Comparison of ENCODE assay signal across 18 cellular contexts in the genomic region with DNA sequence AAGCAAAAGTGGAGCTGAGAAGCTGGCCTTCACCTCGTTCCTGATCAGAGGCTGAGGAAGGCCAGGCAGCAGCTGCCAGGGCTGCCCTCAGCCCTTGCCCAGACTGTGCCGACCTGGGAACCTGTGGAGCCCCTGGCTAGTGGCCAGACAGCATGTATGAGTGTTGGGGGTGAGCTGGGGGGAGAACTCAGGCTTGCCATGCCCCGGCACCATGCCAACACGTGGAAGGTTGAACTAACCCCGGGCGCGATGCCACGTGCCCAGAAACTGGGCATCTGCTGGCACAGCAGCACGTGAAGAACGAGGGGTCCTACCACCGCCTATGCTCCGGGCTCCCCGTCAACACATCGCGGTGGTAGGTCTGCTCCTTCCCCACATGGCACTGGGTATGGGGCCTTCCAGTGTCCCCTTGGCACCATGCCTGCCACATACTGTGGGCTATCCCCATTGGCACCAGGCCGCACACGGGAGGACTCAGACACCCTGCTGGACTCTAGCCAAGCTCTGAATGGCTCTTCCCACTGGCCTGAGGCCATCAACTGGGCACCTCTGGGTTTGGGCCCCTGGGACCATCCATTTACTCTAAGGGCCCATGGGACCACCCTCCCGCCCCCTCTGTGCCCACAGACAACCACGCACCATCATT.
A peak's percentile ranks its signal among the peaks of the same experiment; 100 is the strongest.
DNase-seq lines count a peak whose midpoint lies in the region; ATAC-seq, FAIRE-seq and TF ChIP-seq lines count a peak whose summit lies in the region.
"Had no signal": no experiment of that assay in that cellular context is flagged by ENCODE, and none has a peak within 500 bp of the region (broad histone marks: within the 10 kb centered on the region; RNA-seq: fewer than 3 reads in every experiment).

No MANE protein-coding gene starts in this region.

- H3K4me3 ChIP-seq in body of pancreas (no peak overlapping the region), lower lobe of right lung (no peak overlapping the region)
- H3K4me3 ChIP-seq: tibial nerve had no signal

- no peaks in the 10 kb centered on the region for H3K9me3 Mint-ChIP-seq in T-cell
- H3K9me3 Mint-ChIP-seq: activated naive CD4-positive, alpha-beta T cell treated with anti-CD3 and anti-CD28 coated beads, Interleukin-2, amount 50 U/mL, for 24 hours; neural crest cell had no signal

- H3K4me1 ChIP-seq in body of pancreas = peaks cover 54% of the 10 kb centered on the region
- H3K4me1 ChIP-seq in lower lobe of right lung = peaks cover 30% of the 10 kb centered on the region

- H3K27ac Mint-ChIP-seq in T-cell = no peak overlapping the region
- H3K27ac Mint-ChIP-seq: activated naive CD4-positive, alpha-beta T cell treated with anti-CD3 and anti-CD28 coated beads, Interleukin-2, amount 50 U/mL, for 24 hours had no signal

- H3K27ac ChIP-seq in body of pancreas (peak overlapping the region in 3 of 4 donors; percentile 85 to 92 (median 88)), lower lobe of right lung (peak overlapping the region; percentile 90)
- H3K27ac ChIP-seq: tibial nerve had no signal

- CTCF ChIA-PET in T-cell (lab: Charles Lee) = no interaction called here

- DNase-seq in COLO668 (lab: John Stamatoyannopoulos, UW; ENCODE audit: unreplicated experiment) = peak; percentile 40
- peak; percentile 87 for DNase-seq in NCI-H1105 treated with DMSO at 0.1 percent for 48 hours (lab: John Stamatoyannopoulos, UW)
- peak; percentile 52 to 79 (median 66) for DNase-seq in body of pancreas
- no peak for DNase-seq in lower lobe of right lung
- DNase-seq in dedifferentiated amniotic fluid mesenchymal stem cell (ENCODE audit: extremely low spot score) = no peak
- DNase-seq in GM12892 (ENCODE audit: insufficient read length) = no peak
- no peak for DNase-seq in T-cell
- DNase-seq in cerebellar cortex (ENCODE audit: low spot score) = no peak
- DNase-seq: activated CD4-positive, CD25-positive, alpha-beta regulatory T cell treated with anti-CD3 and anti-CD28 coated beads, Interleukin-2, amount 50 U/mL, for 72 hours; activated CD8-positive, alpha-beta memory T cell treated with anti-CD3 and anti-CD28 coated beads, Interleukin-2, amount 50 U/mL, for 4 hours; Calu3; effector memory CD4-positive, alpha-beta T cell; stimulated activated CD4-positive, alpha-beta T cell treated with anti-CD3 and anti-CD28 coated beads, Interleukin-4, amount 100 ng/mL, for 1 hour; T-helper 1 cell had no signal

- peaks cover 0 to 4% of the 10 kb centered on the region in 2 donors for H3K27me3 Mint-ChIP-seq in T-cell
- H3K27me3 Mint-ChIP-seq: activated naive CD4-positive, alpha-beta T cell treated with anti-CD3 and anti-CD28 coated beads, Interleukin-2, amount 50 U/mL, for 24 hours had no signal

- intact Hi-C loops in body of pancreas (cut with DNase I) (no loop called here), lower lobe of right lung (cut with DNase I) (no loop called here)

- H3K36me3 ChIP-seq in body of pancreas (replicated peaks in 1 of 2; ENCODE audit: insufficient read depth in 1 of 2, low read depth in 2 of 2) (no peaks in the 10 kb centered on the region), lower lobe of right lung (no peaks in the 10 kb centered on the region)
- H3K36me3 ChIP-seq: tibial nerve had no signal

- no peaks in the 10 kb centered on the region for H3K9me3 ChIP-seq in body of pancreas
- H3K9me3 ChIP-seq in lower lobe of right lung = no peaks in the 10 kb centered on the region
- H3K9me3 ChIP-seq: tibial nerve had no signal

- POLR2A ChIA-PET in T-cell (lab: Charles Lee) = no interaction called here

- TF ChIP-seq CTCF in body of pancreas (IDR thresholded peaks at IDR 0.05) = no peak
- no peak for TF ChIP-seq CTCF in lower lobe of right lung (IDR thresholded peaks at IDR 0.05)

- ATAC-seq in body of pancreas (no peak), lower lobe of right lung (no peak), T-cell (replicated peaks in 1 of 4) (no peak)

- FAIRE-seq in GM12892 (lab: Jason Lieb, UNC) = no peak
- FAIRE-seq: RCC 7860 had no signal

- no peak overlapping the region for H3K4me3 Mint-ChIP-seq in T-cell
- H3K4me3 Mint-ChIP-seq: activated naive CD4-positive, alpha-beta T cell treated with anti-CD3 and anti-CD28 coated beads, Interleukin-2, amount 50 U/mL, for 24 hours had no signal

- H3K27me3 ChIP-seq in body of pancreas (no peaks in the 10 kb centered on the region), lower lobe of right lung (ENCODE audit: low read depth) (no peaks in the 10 kb centered on the region)

- 62 to 67% methylated on average over 6 to 19 of the region's 19 CpGs for WGBS in body of pancreas, 2 donors

- H3K36me3 Mint-ChIP-seq in T-cell = no peaks in the 10 kb centered on the region
- H3K36me3 Mint-ChIP-seq: activated naive CD4-positive, alpha-beta T cell treated with anti-CD3 and anti-CD28 coated beads, Interleukin-2, amount 50 U/mL, for 24 hours had no signal

- TF ChIP-seq POLR2A in body of pancreas (IDR thresholded peaks at IDR 0.05) = no peak
- no peak for TF ChIP-seq POLR2A in GM12892 (IDR thresholded peaks at IDR 0.05; ENCODE audit: low read depth, low read length)

- H3K4me1 Mint-ChIP-seq in T-cell = no peaks in the 10 kb centered on the region
- H3K4me1 Mint-ChIP-seq: activated naive CD4-positive, alpha-beta T cell treated with anti-CD3 and anti-CD28 coated beads, Interleukin-2, amount 50 U/mL, for 24 hours had no signal

Comparison
In these comparisons a context has a peak if more than half of its experiments do, and no peak if none do; other contexts are left out.
1. DNase-seq: peak in COLO668 (single experiment), NCI-H1105 treated with DMSO at 0.1 percent for 48 hours (single experiment) and body of pancreas (4 of 4); none in lower lobe of right lung (single experiment), dedifferentiated amniotic fluid mesenchymal stem cell (single experiment), GM12892 (single experiment), T-cell (0 of 34) and cerebellar cortex (single experiment).